20 cellular contexts compared by ENCODE assay signal in genomic region chr10:89662596-89662995, GRCh38.
"Had no signal": no experiment of that assay in that cellular context is flagged by ENCODE, and none has a peak within 500 bp of the region (broad histone marks: within the 10 kb centered on the region; RNA-seq: fewer than 3 reads in every experiment).

No MANE protein-coding gene starts in this region.

- DNase-seq: activated CD4-positive, alpha-beta T cell treated with anti-CD3 and anti-CD28 coated beads for 48 hours; activated CD4-positive, alpha-beta T cell treated with anti-CD3 and anti-CD28 coated beads, Interleukin-2, amount 50 U/mL, for 48 hours; activated CD8-positive, alpha-beta memory T cell treated with anti-CD3 and anti-CD28 coated beads, Interleukin-2, amount 50 U/mL, for 4 hours; activated gamma-delta T cell; activated naive CD4-positive, alpha-beta T cell treated with anti-CD3 and anti-CD28 coated beads, Interleukin-2, amount 50 U/mL, for 16 hours; activated T-cell treated with anti-CD3 and anti-CD28 coated beads, Interleukin-2, amount 50 U/mL, for 24 hours; amygdala; caudate nucleus; cortex of kidney; effector memory CD8-positive, alpha-beta T cell; erythroblast; glutamatergic neuron; midbrain; naive thymus-derived CD8-positive, alpha-beta T cell; occipital lobe; right cardiac atrium; spleen; stimulated activated naive CD4-positive, alpha-beta T cell; transverse colon; uterus had no signal

- ATAC-seq: effector memory CD8-positive, alpha-beta T cell; naive thymus-derived CD8-positive, alpha-beta T cell had no signal

- H3K4me3 ChIP-seq: spleen, transverse colon, uterus had no signal
